ENCODE assay signal across 31 cellular contexts in the genomic region with DNA sequence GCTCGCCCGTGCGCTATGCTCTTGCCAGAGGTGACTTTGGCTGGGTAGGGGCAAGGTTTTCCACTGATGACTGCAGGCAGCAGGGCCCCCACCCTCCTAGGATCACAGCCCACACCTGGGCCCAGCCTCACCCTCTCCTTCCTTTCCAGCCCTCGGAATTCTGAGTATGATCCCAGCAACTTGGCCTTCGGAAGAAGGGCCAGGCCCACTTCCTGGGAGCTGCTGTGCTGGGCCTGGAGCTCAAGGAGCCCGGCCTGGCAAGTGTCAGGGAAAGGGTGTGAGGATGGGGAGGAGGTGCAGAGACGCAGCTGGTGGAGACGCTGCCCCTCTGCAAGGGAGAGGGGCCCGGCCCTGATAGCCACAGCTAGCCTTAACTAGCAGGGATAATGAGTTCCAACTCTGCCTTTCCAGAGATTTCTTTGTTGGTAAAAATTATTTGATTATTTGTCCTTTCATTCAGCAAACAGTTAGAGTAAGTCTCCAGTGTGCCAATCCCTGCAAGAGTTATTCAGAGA. TPM values are rescaled to one million over a fixed set of nuclear protein-coding genes. Genes with fewer than 3 reads are reported as not detected.
DNase-seq lines count a peak whose midpoint lies in the region; ATAC-seq, FAIRE-seq and TF ChIP-seq lines count a peak whose summit lies in the region.
"Had no signal": no experiment of that assay in that cellular context is flagged by ENCODE, and none has a peak within 500 bp of the region (broad histone marks: within the 10 kb centered on the region; RNA-seq: fewer than 3 reads in every experiment).

No MANE protein-coding gene starts in this region.

- POLR2A ChIA-PET in H1 (lab: Charles Lee; ENCODE audit: partially characterized antibody) = interaction anchor here (0.6 to 1.0 kb wide), 2 partner anchors 14 to 36 kb away, joined by 3 to 4 read pairs; no protein-coding TSS in a partner anchor

- CTCF ChIA-PET in H1 (lab: Charles Lee; ENCODE audit: partially characterized antibody) = interaction anchor here (0.8 to 0.9 kb wide), 2 partner anchors 15 kb away, joined by 3 read pairs; no protein-coding TSS in a partner anchor

- no peak overlapping the region for H2BK20ac ChIP-seq in H1 (ENCODE audit: low read length)

- H2BK15ac ChIP-seq in H1 (ENCODE audit: low read length) = no peak overlapping the region
- H2BK15ac ChIP-seq in mesendoderm (replicated peaks; ENCODE audit: low read depth) = no peak overlapping the region

- no peaks in the 10 kb centered on the region for H3K4me1 Mint-ChIP-seq in CD14-positive monocyte

- H3K27ac ChIP-seq in H1 (ENCODE audit: low read depth, low read length) (no peak overlapping the region), mesendoderm (ENCODE audit: low read depth, low read length) (no peak overlapping the region), spleen (no peak overlapping the region)
- H3K27ac ChIP-seq: GM23248, PC-9, SJSA1 had no signal

- H4K20me1 ChIP-seq in H1 (replicated peaks in 1 of 2; ENCODE audit: control insufficient read depth in 1 of 2, insufficient read depth in 2 of 2, low read length in 2 of 2) = no peaks in the 10 kb centered on the region

- no peak overlapping the region for H3K27ac Mint-ChIP-seq in CD14-positive monocyte
- H3K27ac Mint-ChIP-seq: HFFc6 had no signal

- no peak overlapping the region for H3K4me3 Mint-ChIP-seq in CD14-positive monocyte
- H3K4me3 Mint-ChIP-seq: HFFc6 had no signal

- H3K23me2 ChIP-seq in H1 (ENCODE audit: low read depth, low read length) = no peaks in the 10 kb centered on the region

- TF ChIP-seq CTCF in CD14-positive monocyte (IDR thresholded peaks at IDR 0.05) (no peak), H1 (IDR thresholded peaks at IDR 0.05; ENCODE audit: control extremely low read depth in 1 of 3, insufficient read depth in 1 of 3, low read depth in 1 of 3, low read length in 3 of 3) (no peak), spleen (IDR thresholded peaks at IDR 0.05 in 8 of 11, conservative IDR thresholded peaks at IDR 0.05 in 3 of 11) (no peak)

- H4K8ac ChIP-seq in H1 (ENCODE audit: extremely low read depth, insufficient read depth, low read length) (peak overlapping the region; percentile 59), mesendoderm (ENCODE audit: low read depth, low read length) (no peak overlapping the region)

- peaks cover 0 to 2% (median 2%) of the 10 kb centered on the region in 3 donors for H3K27me3 Mint-ChIP-seq in CD14-positive monocyte (ENCODE audit: low read depth in 3 of 3)

- H3K4ac ChIP-seq in H1 (replicated peaks; ENCODE audit: insufficient read length, low read depth, low read length) (no peak overlapping the region), mesendoderm (ENCODE audit: low read depth, low read length) (no peak overlapping the region)

- H3K18ac ChIP-seq in H1 (ENCODE audit: extremely low read depth, low read length) = no peak overlapping the region
- no peak overlapping the region for H3K18ac ChIP-seq in mesendoderm (ENCODE audit: low read length)

- H3K27me3 ChIP-seq in H1 (replicated peaks in 1 of 4; ENCODE audit: control insufficient read depth in 3 of 4, extremely low read depth in 1 of 4, insufficient read depth in 3 of 4, low read length in 3 of 4) = no peaks in the 10 kb centered on the region
- H3K27me3 ChIP-seq in mesendoderm (ENCODE audit: insufficient read depth, low read length, poor library complexity) = no peaks in the 10 kb centered on the region
- H3K27me3 ChIP-seq in spleen (replicated peaks in 1 of 7) = no peaks in the 10 kb centered on the region
- H3K27me3 ChIP-seq: BE2C, SJSA1 had no signal

- FAIRE-seq in H1 (lab: Jason Lieb, UNC) = no peak
- FAIRE-seq: GM18507, HTR-8/SVneo, K562 had no signal

- intact Hi-C loops in CD14-positive monocyte (cut with micrococcal nuclease) (no loop called here), spleen (cut with DNase I; ENCODE audit: low total_unique reads) (no loop called here)

- no peaks in the 10 kb centered on the region for H3K36me3 Mint-ChIP-seq in CD14-positive monocyte

- no peak for ATAC-seq in GM21528 (IDR thresholded peaks at IDR 0.05; ENCODE audit: low FRiP score, unreplicated experiment)
- ATAC-seq in HG02938 (IDR thresholded peaks at IDR 0.05; ENCODE audit: unreplicated experiment) = no peak
- ATAC-seq: K562, Right ventricle myocardium inferior had no signal

- H3K4me1 ChIP-seq in H1 (replicated peaks in 1 of 4; ENCODE audit: control insufficient read depth in 3 of 4, insufficient read depth in 4 of 4, low read length in 3 of 4) = no peaks in the 10 kb centered on the region; a peak in 1 of 7 replicates
- no peaks in the 10 kb centered on the region for H3K4me1 ChIP-seq in mesendoderm (ENCODE audit: control insufficient read depth, low read depth, low read length)
- H3K4me1 ChIP-seq in spleen = no peaks in the 10 kb centered on the region
- H3K4me1 ChIP-seq: BE2C, HAP-1, SJSA1 had no signal

- no peak overlapping the region for H2BK12ac ChIP-seq in H1 (ENCODE audit: low read depth, low read length)

- H3K79me1 ChIP-seq in H1 (ENCODE audit: low read depth, low read length) = no peaks in the 10 kb centered on the region
- no peaks in the 10 kb centered on the region for H3K79me1 ChIP-seq in mesendoderm (ENCODE audit: low read length)

- TF ChIP-seq RAD21 in H1 (IDR thresholded peaks at IDR 0.05 in 1 of 2, conservative IDR thresholded peaks at IDR 0.05 in 1 of 2; ENCODE audit: low read depth in 2 of 2, low read length in 2 of 2) = no peak

- H2AFZ ChIP-seq in H1 (ENCODE audit: low read length) = no peak overlapping the region
- H2AFZ ChIP-seq: GM23248, PC-9 had no signal

- DNase-seq in CD14-positive monocyte (ENCODE audit: low spot score) = peak; percentile 31
- no peak for DNase-seq in H1 (ENCODE audit: low read depth in 1 of 2, low spot score in 2 of 2)
- DNase-seq in mesendoderm = no peak
- DNase-seq in spleen = peak; percentile 42
- no peak for DNase-seq in NCI-H2227 (lab: John Stamatoyannopoulos, UW; ENCODE audit: unreplicated experiment)
- no peak for DNase-seq in pons (ENCODE audit: low spot score)
- DNase-seq: 8988T, ACHN, BE2C, Calu3, DMS153, DND-41, GM23248, HFFc6, Kasumi-1, NCI-H1694, NCI-H2029 treated with DMSO at 0.1 percent for 48 hours, NCI-H2227 treated with DMSO at 0.1 percent for 48 hours, NCI-H526 treated with DMSO at 0.1 percent for 48 hours, PC-9 had no signal

- no peak overlapping the region for H2BK120ac ChIP-seq in H1 (replicated peaks; ENCODE audit: low read depth, low read length)
- no peak overlapping the region for H2BK120ac ChIP-seq in mesendoderm (ENCODE audit: low read depth, low read length)

- TF ChIP-seq POLR2A in H1 (IDR thresholded peaks at IDR 0.05; ENCODE audit: control extremely low read depth in 1 of 2, low read depth in 2 of 2, low read length in 2 of 2) (no peak), spleen (IDR thresholded peaks at IDR 0.05) (no peak)

- H3K36me3 ChIP-seq in H1 (ENCODE audit: control insufficient read depth in 2 of 4, insufficient read depth in 4 of 4, low read length in 3 of 4) (no peaks in the 10 kb centered on the region), mesendoderm (ENCODE audit: control insufficient read depth, insufficient read depth, low read length) (no peaks in the 10 kb centered on the region), spleen (no peaks in the 10 kb centered on the region)
- H3K36me3 ChIP-seq: BE2C, HAP-1, SJSA1 had no signal

- H3K79me2 ChIP-seq in H1 (ENCODE audit: control insufficient read depth in 1 of 2, insufficient read depth in 2 of 2, low read length in 2 of 2) (no peaks in the 10 kb centered on the region), mesendoderm (ENCODE audit: control insufficient read depth, insufficient read depth, low read length) (no peaks in the 10 kb centered on the region)

- no peak overlapping the region for H4K91ac ChIP-seq in H1 (replicated peaks; ENCODE audit: insufficient read length, low read length)

- no peak overlapping the region for H3K9ac ChIP-seq in H1 (replicated peaks in 1 of 4; ENCODE audit: extremely low read depth in 1 of 4, low read depth in 3 of 4, low read length in 3 of 4)
- no peak overlapping the region for H3K9ac ChIP-seq in mesendoderm (ENCODE audit: low read length)
- H3K9ac ChIP-seq: GM23248 had no signal

- no peak overlapping the region for H3K14ac ChIP-seq in H1 (ENCODE audit: insufficient read length)

- no peak for TF ChIP-seq EP300 in H1 (IDR thresholded peaks at IDR 0.05; ENCODE audit: borderline replicate concordance in 1 of 2, low read depth in 2 of 2, low read length in 2 of 2)

- H4K5ac ChIP-seq in H1 (ENCODE audit: insufficient read length, low read depth, low read length) = no peak overlapping the region
- no peak overlapping the region for H4K5ac ChIP-seq in mesendoderm (ENCODE audit: low read length)

- H3K56ac ChIP-seq in H1 (replicated peaks; ENCODE audit: insufficient read length, low read depth, low read length) (no peak overlapping the region), mesendoderm (ENCODE audit: low read length) (no peak overlapping the region)

- H2BK5ac ChIP-seq in H1 (ENCODE audit: low read depth, low read length) (no peak overlapping the region), mesendoderm (ENCODE audit: low read length) (no peak overlapping the region)

- H3K9me3 ChIP-seq in H1 (ENCODE audit: insufficient read depth in 2 of 2, low read depth in 1 of 2, low read length in 1 of 2) (no peaks in the 10 kb centered on the region), spleen (peaks cover 0 to 3% (median 0%) of the 10 kb centered on the region in 8 donors)
- H3K9me3 ChIP-seq: BE2C, HAP-1, SJSA1 had no signal

- H2AK5ac ChIP-seq in H1 (ENCODE audit: low read depth, low read length) (no peak overlapping the region), mesendoderm (ENCODE audit: low read length) (no peak overlapping the region)

- H3K4me2 ChIP-seq in H1 (ENCODE audit: insufficient read depth in 1 of 2, low read depth in 2 of 2, low read length in 2 of 2) (no peak overlapping the region), mesendoderm (ENCODE audit: low read length) (no peak overlapping the region)
- H3K4me2 ChIP-seq: PC-9 had no signal

- H3K4me3 ChIP-seq in H1 (ENCODE audit: extremely low read depth in 1 of 4, insufficient read depth in 2 of 4, low read depth in 3 of 4, low read length in 4 of 4) = no peak overlapping the region
- no peak overlapping the region for H3K4me3 ChIP-seq in mesendoderm (ENCODE audit: low read length)
- H3K4me3 ChIP-seq in spleen = no peak overlapping the region
- H3K4me3 ChIP-seq: GM23248, HAP-1, K562, PC-9, SJSA1 had no signal

- peaks cover 0 to 7% (median 0%) of the 10 kb centered on the region in 7 donors for H3K9me3 Mint-ChIP-seq in CD14-positive monocyte
- H3K9me3 Mint-ChIP-seq: HFFc6 had no signal

- H3K23ac ChIP-seq in H1 (ENCODE audit: insufficient read length) (no peak overlapping the region), mesendoderm (ENCODE audit: low read length) (peak overlapping the region; percentile 9)

- WGBS in H1 (ENCODE audit: extremely low coverage in 1 of 2, insufficient coverage in 1 of 2, insufficient read length in 1 of 2, insufficient replicate concordance in 2 of 2, low coverage in 1 of 2, low lambda C conversion rate in 2 of 2, missing lambda C conversion rate in 1 of 2), 2 experiments = 83% methylated on average over 9 of the region's 9 CpGs; no CpG with 5 or more reads in 1 of the 2 experiments
- WGBS in mesendoderm (ENCODE audit: extremely low coverage, insufficient coverage, low lambda C conversion rate) = no CpG with 5 or more reads among the region's 9 CpGs
- WGBS in spleen, 5 donors = 66 to 100% (median 78%) methylated on average over 4 to 9 of the region's 9 CpGs

RNA-seq across cellular contexts. Expression of a gene that starts 1.7 kb away (rescaled TPM):
- not detected for polyA plus RNA-seq in CD14-positive monocyte
- not detected in 2 replicates for total RNA-seq in H1 (2021; fragmentation: NEBNext Ultra II Directional; extraction: Animal tissue kit (Norgen Biotek cat#: 25700))
- 0.08 and 0.09 TPM in 2 replicates for polyA plus RNA-seq in H1 (2011; rRNA removed)
- 0.04 TPM for polyA plus RNA-seq in H1 (2011; cell fraction: cytosol; rRNA removed)
- 1.3 TPM for polyA plus RNA-seq in H1 (2011; cell fraction: nucleus; rRNA removed)
- polyA plus RNA-seq in H1 (2012, experiment 1 of 2) = 0.15 to 0.52 TPM (median 0.46 TPM) in 3 of 4 replicates, not detected in the other
- 0.10 TPM for polyA plus RNA-seq in H1 (2012, experiment 2 of 2)
- polyA plus RNA-seq in H1 (2013, experiment 1 of 2) = 0.04 TPM
- 0.04 TPM for polyA plus RNA-seq in H1 (2013, experiment 2 of 2)
- polyA minus RNA-seq in H1 (2011; rRNA and poly(A)+ RNA removed) = 0.06 TPM in 1 of 2 replicates, not detected in the other
- not detected for polyA minus RNA-seq in H1 (2011; cell fraction: cytosol; rRNA and poly(A)+ RNA removed)
- not detected for polyA minus RNA-seq in H1 (2011; cell fraction: nucleus; rRNA and poly(A)+ RNA removed)
- 0.04 TPM for polyA plus RNA-seq in mesendoderm (2013, experiment 1 of 2)
- 0.03 TPM for polyA plus RNA-seq in mesendoderm (2013, experiment 2 of 2)
- total RNA-seq in spleen = under 1 TPM in 5 of 7 donors, not detected in 2; 0.13 to 0.59 (median 0.36) TPM
- polyA plus RNA-seq in spleen = under 1 TPM; 0.03 to 0.17 (median 0.13) TPM
- total RNA-seq: Calu3, GM23248, HFFc6, K562, M059J, NCI-H460, PC-9, Right ventricle myocardium inferior, RPMI7951, SJSA1 had no signal
- polyA plus RNA-seq: GM23248, K562 had no signal

RNA-seq across cellular contexts. Expression of a gene that starts 36.4 kb away (rescaled TPM):
- polyA plus RNA-seq in CD14-positive monocyte = 100 to 1,000 TPM; 103 to 186 TPM
- total RNA-seq in H1 (2021; fragmentation: NEBNext Ultra II Directional; extraction: Animal tissue kit (Norgen Biotek cat#: 25700)) = 243 TPM in 2 replicates
- polyA plus RNA-seq in H1 (2011; rRNA removed) = 71.8 and 95.6 TPM in 2 replicates
- polyA plus RNA-seq in H1 (2011; cell fraction: cytosol; rRNA removed) = 143 TPM
- polyA plus RNA-seq in H1 (2011; cell fraction: nucleus; rRNA removed) = 117 TPM
- 206 to 243 TPM (median 228 TPM) in 4 replicates for polyA plus RNA-seq in H1 (2012, experiment 1 of 2)
- polyA plus RNA-seq in H1 (2012, experiment 2 of 2) = 200 TPM
- polyA plus RNA-seq in H1 (2013, experiment 1 of 2) = 149 TPM
- 147 TPM for polyA plus RNA-seq in H1 (2013, experiment 2 of 2)
- 161 and 173 TPM in 2 replicates for polyA minus RNA-seq in H1 (2011; rRNA and poly(A)+ RNA removed)
- polyA minus RNA-seq in H1 (2011; cell fraction: cytosol; rRNA and poly(A)+ RNA removed) = 117 TPM
- polyA minus RNA-seq in H1 (2011; cell fraction: nucleus; rRNA and poly(A)+ RNA removed) = 78.6 TPM
- 171 TPM for polyA plus RNA-seq in mesendoderm (2013, experiment 1 of 2)
- 171 TPM for polyA plus RNA-seq in mesendoderm (2013, experiment 2 of 2)
- 100 to 1,000 TPM; 219 to 310 (median 291) TPM for total RNA-seq in spleen
- polyA plus RNA-seq in spleen = 100 to 1,000 TPM; 102 to 168 (median 123) TPM

Comparison
In these comparisons a context has a peak if more than half of its experiments do, and no peak if none do; other contexts are left out.
1. DNase-seq: peak in CD14-positive monocyte (single experiment) and spleen (single experiment); none in H1 (0 of 2), mesendoderm (single experiment), NCI-H2227 (single experiment) and pons (single experiment).